In genomic region chr7:55118426-55118825, GRCh38 we compare ENCODE assay signal across 28 cellular contexts.
"Had no signal": no experiment of that assay in that cellular context is flagged by ENCODE, and none has a peak within 500 bp of the region (broad histone marks: within the 10 kb centered on the region; RNA-seq: fewer than 3 reads in every experiment).

No MANE protein-coding gene starts in this region.

- H3K36me3 Mint-ChIP-seq: activated naive CD4-positive, alpha-beta T cell treated with anti-CD3 and anti-CD28 coated beads, Interleukin-2, amount 50 U/mL, for 72 hours; brain had no signal

- H3K4me1 ChIP-seq: SJSA1 had no signal

- H3K27ac Mint-ChIP-seq: activated CD4-positive, alpha-beta T cell treated with anti-CD3 and anti-CD28 coated beads, Interleukin-2, amount 10 ng/mL, durations not matched to agents 24 days and 14 days; activated CD8-positive, alpha-beta T cell treated with anti-CD3 and anti-CD28 coated beads, Interleukin-2, amount 10 ng/mL, durations not matched to agents 7 days and 5 days; activated naive CD4-positive, alpha-beta T cell treated with anti-CD3 and anti-CD28 coated beads for 36 hours; activated naive CD4-positive, alpha-beta T cell treated with anti-CD3 and anti-CD28 coated beads, Interleukin-2, amount 50 U/mL, for 72 hours; activated T-helper 1 cell treated with anti-CD3 and anti-CD28 coated beads, Interleukin-12 subunit alpha, Interleukin-12 subunit beta, Interleukin-2, Interleukin-4 antibody, amounts not matched to agents 30 ng/mL and 10 ng/mL and 1 ng/mL, durations not matched to agents 14 hours and 24 hours and 36 hours; brain; T-helper 1 cell treated with Interleukin-12 subunit alpha and Interleukin-12 subunit beta and Interleukin-4 antibody, amounts not matched to agents 30 μg/mL and 1 μg/mL, for 36 hours; T-helper 2 cell treated with Interferon-gamma antibody and Interleukin-4, amounts not matched to agents 5 μg/mL and 100 μg/mL, for 36 hours had no signal

- H3K4me1 Mint-ChIP-seq: activated CD4-positive, alpha-beta T cell treated with anti-CD3 and anti-CD28 coated beads, Interleukin-2, amount 10 ng/mL, durations not matched to agents 24 days and 14 days; brain had no signal

- H3K9me3 Mint-ChIP-seq: activated CD4-positive, alpha-beta T cell treated with anti-CD3 and anti-CD28 coated beads, Interleukin-2, amount 10 ng/mL, durations not matched to agents 24 days and 14 days; activated naive CD4-positive, alpha-beta T cell treated with anti-CD3 and anti-CD28 coated beads for 36 hours; activated naive CD4-positive, alpha-beta T cell treated with anti-CD3 and anti-CD28 coated beads, Interleukin-2, amount 50 U/mL, for 72 hours; activated T-cell treated with anti-CD3 and anti-CD28 coated beads, Interleukin-2, amount 50 U/mL, for 4 hours; activated T-helper 1 cell treated with anti-CD3 and anti-CD28 coated beads, Interleukin-12 subunit alpha, Interleukin-12 subunit beta, Interleukin-2, Interleukin-4 antibody, amounts not matched to agents 30 ng/mL and 10 ng/mL and 1 ng/mL, durations not matched to agents 14 hours and 24 hours and 36 hours; brain; T-helper 1 cell treated with Interleukin-12 subunit alpha and Interleukin-12 subunit beta and Interleukin-4 antibody, amounts not matched to agents 30 μg/mL and 1 μg/mL, for 36 hours; T-helper 2 cell treated with Interferon-gamma antibody and Interleukin-4, amounts not matched to agents 5 μg/mL and 100 μg/mL, for 36 hours had no signal

- FAIRE-seq: K562, TTC549 had no signal

- H3K9me2 ChIP-seq: SK-N-SH had no signal

- H3K4me3 Mint-ChIP-seq: activated CD4-positive, alpha-beta T cell treated with anti-CD3 and anti-CD28 coated beads, Interleukin-2, amount 10 ng/mL, durations not matched to agents 24 days and 14 days; activated CD8-positive, alpha-beta T cell treated with anti-CD3 and anti-CD28 coated beads, Interleukin-2, amount 10 ng/mL, durations not matched to agents 7 days and 5 days; activated naive CD4-positive, alpha-beta T cell treated with anti-CD3 and anti-CD28 coated beads for 36 hours; activated T-cell treated with anti-CD3 and anti-CD28 coated beads, Interleukin-2, amount 50 U/mL, for 4 hours; activated T-helper 1 cell treated with anti-CD3 and anti-CD28 coated beads, Interleukin-12 subunit alpha, Interleukin-12 subunit beta, Interleukin-2, Interleukin-4 antibody, amounts not matched to agents 30 ng/mL and 10 ng/mL and 1 ng/mL, durations not matched to agents 14 hours and 24 hours and 36 hours; brain; T-helper 1 cell treated with Interleukin-12 subunit alpha and Interleukin-12 subunit beta and Interleukin-4 antibody, amounts not matched to agents 30 μg/mL and 1 μg/mL, for 36 hours; T-helper 2 cell treated with Interferon-gamma antibody and Interleukin-4, amounts not matched to agents 5 μg/mL and 100 μg/mL, for 36 hours had no signal

- H3K4me2 ChIP-seq: SK-N-SH had no signal

- H3K9me3 ChIP-seq: SJSA1, SK-N-SH had no signal

- DNase-seq: activated CD4-positive, alpha-beta T cell treated with anti-CD3 and anti-CD28 coated beads, Interleukin-2, amount 10 ng/mL, durations not matched to agents 24 days and 14 days; activated CD4-positive, alpha-beta T cell treated with anti-CD3 and anti-CD28 coated beads, Interleukin-2, amount 50 U/mL, for 4 hours; activated CD8-positive, alpha-beta T cell treated with anti-CD3 and anti-CD28 coated beads, Interleukin-2, amount 10 ng/mL, durations not matched to agents 7 days and 5 days; activated gamma-delta T cell treated with Interleukin-2 at 50 U/mL for 16 hours; activated naive CD4-positive, alpha-beta T cell treated with anti-CD3 and anti-CD28 coated beads for 36 hours; activated T-cell treated with anti-CD3 and anti-CD28 coated beads, Interleukin-2, amount 50 U/mL, for 4 hours; anterior cingulate cortex; central memory CD4-positive, alpha-beta T cell; IMR-90; NCI-H1105; NCI-H1436 treated with DMSO at 0.1 percent for 48 hours; NCI-H1694 treated with DMSO at 0.1 percent for 48 hours; NCI-H2029; NCI-H345; NCI-H526; NCI-H748 treated with DMSO at 0.1 percent for 48 hours; NK-92 treated with Interleukin-12 subunit alpha and Interleukin-12 subunit beta, amount 100 ng/mL, for 24 hours; PC-3; SHP77 treated with DMSO at 0.1 percent for 48 hours; SK-N-SH had no signal

- H3K27me3 ChIP-seq: SJSA1 had no signal

- ATAC-seq: activated CD8-positive, alpha-beta T cell treated with anti-CD3 and anti-CD28 coated beads, Interleukin-2, amount 10 ng/mL, durations not matched to agents 7 days and 5 days; activated naive CD4-positive, alpha-beta T cell treated with anti-CD3 and anti-CD28 coated beads, Interleukin-2, amount 50 U/mL, for 72 hours; activated T-cell treated with anti-CD3 and anti-CD28 coated beads, Interleukin-2, amount 50 U/mL, for 4 hours; K562; PC-3 had no signal

- H3K4me3 ChIP-seq: K562, SJSA1 had no signal

- H3K27ac ChIP-seq: SJSA1 had no signal
